In the genomic region with DNA sequence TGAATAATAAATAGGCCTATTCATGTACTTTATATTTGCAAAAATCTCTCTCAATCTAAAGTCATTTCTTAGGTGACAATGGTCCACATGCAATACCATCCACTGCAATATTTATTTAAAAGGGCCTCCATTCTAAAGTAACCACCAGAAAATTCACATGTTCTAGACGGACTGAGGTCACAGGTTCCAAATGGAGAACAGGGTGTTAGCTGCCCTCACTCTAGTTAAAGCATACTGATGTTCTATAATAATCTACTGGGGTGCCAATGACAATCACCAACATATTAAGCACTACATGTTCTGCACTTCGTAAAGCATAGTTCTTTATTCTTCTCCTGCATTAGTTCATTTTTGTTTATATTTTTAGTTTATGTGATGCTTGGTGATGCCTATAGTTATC, we compare ENCODE assay signal across 2 cellular contexts.
TF ChIP-seq lines count a peak whose summit lies in the region.

No MANE protein-coding gene starts in this region.

TF ChIP-seq in SK-N-SH, 30 proteins besides CTCF, POLR2A, EP300 and RAD21 (continued from another document):
- TF ChIP-seq, protein P1, sequence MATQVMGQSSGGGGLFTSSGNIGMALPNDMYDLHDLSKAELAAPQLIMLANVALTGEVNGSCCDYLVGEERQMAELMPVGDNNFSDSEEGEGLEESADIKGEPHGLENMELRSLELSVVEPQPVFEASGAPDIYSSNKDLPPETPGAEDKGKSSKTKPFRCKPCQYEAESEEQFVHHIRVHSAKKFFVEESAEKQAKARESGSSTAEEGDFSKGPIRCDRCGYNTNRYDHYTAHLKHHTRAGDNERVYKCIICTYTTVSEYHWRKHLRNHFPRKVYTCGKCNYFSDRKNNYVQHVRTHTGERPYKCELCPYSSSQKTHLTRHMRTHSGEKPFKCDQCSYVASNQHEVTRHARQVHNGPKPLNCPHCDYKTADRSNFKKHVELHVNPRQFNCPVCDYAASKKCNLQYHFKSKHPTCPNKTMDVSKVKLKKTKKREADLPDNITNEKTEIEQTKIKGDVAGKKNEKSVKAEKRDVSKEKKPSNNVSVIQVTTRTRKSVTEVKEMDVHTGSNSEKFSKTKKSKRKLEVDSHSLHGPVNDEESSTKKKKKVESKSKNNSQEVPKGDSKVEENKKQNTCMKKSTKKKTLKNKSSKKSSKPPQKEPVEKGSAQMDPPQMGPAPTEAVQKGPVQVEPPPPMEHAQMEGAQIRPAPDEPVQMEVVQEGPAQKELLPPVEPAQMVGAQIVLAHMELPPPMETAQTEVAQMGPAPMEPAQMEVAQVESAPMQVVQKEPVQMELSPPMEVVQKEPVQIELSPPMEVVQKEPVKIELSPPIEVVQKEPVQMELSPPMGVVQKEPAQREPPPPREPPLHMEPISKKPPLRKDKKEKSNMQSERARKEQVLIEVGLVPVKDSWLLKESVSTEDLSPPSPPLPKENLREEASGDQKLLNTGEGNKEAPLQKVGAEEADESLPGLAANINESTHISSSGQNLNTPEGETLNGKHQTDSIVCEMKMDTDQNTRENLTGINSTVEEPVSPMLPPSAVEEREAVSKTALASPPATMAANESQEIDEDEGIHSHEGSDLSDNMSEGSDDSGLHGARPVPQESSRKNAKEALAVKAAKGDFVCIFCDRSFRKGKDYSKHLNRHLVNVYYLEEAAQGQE (IDR thresholded peaks at IDR 0.05; ENCODE audit: low read depth, low read length) = no peak
- TF ChIP-seq SMC3 (IDR thresholded peaks at IDR 0.05; ENCODE audit: low read depth, low read length) (no peak), TCF12 (IDR thresholded peaks at IDR 0.05) (no peak), RFX5 (IDR thresholded peaks at IDR 0.05; ENCODE audit: low read length) (no peak), TAF1 (IDR thresholded peaks at IDR 0.05; ENCODE audit: borderline replicate concordance, low read depth, low read length) (no peak), TEAD4 (IDR thresholded peaks at IDR 0.05; ENCODE audit: borderline replicate concordance, insufficient read depth) (no peak), MXI1 (IDR thresholded peaks at IDR 0.05; ENCODE audit: low read depth, low read length) (no peak)
- TF ChIP-seq, protein P2, sequence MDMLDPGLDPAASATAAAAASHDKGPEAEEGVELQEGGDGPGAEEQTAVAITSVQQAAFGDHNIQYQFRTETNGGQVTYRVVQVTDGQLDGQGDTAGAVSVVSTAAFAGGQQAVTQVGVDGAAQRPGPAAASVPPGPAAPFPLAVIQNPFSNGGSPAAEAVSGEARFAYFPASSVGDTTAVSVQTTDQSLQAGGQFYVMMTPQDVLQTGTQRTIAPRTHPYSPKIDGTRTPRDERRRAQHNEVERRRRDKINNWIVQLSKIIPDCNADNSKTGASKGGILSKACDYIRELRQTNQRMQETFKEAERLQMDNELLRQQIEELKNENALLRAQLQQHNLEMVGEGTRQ (IDR thresholded peaks at IDR 0.05; ENCODE audit: borderline replicate concordance, low read depth, low read length) = no peak

TF ChIP-seq in SK-N-SH treated with all-trans-retinoic acid at 6 μM for 48 hours, 23 proteins besides CTCF, POLR2A, EP300 and RAD21 (continued from another document):
- TF ChIP-seq, protein P3, sequence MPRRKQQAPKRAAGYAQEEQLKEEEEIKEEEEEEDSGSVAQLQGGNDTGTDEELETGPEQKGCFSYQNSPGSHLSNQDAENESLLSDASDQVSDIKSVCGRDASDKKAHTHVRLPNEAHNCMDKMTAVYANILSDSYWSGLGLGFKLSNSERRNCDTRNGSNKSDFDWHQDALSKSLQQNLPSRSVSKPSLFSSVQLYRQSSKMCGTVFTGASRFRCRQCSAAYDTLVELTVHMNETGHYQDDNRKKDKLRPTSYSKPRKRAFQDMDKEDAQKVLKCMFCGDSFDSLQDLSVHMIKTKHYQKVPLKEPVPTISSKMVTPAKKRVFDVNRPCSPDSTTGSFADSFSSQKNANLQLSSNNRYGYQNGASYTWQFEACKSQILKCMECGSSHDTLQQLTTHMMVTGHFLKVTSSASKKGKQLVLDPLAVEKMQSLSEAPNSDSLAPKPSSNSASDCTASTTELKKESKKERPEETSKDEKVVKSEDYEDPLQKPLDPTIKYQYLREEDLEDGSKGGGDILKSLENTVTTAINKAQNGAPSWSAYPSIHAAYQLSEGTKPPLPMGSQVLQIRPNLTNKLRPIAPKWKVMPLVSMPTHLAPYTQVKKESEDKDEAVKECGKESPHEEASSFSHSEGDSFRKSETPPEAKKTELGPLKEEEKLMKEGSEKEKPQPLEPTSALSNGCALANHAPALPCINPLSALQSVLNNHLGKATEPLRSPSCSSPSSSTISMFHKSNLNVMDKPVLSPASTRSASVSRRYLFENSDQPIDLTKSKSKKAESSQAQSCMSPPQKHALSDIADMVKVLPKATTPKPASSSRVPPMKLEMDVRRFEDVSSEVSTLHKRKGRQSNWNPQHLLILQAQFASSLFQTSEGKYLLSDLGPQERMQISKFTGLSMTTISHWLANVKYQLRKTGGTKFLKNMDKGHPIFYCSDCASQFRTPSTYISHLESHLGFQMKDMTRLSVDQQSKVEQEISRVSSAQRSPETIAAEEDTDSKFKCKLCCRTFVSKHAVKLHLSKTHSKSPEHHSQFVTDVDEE (CRISPR knock-in tag; IDR thresholded peaks at IDR 0.05) = no peak
- TF ChIP-seq BACH2 (CRISPR knock-in tag; IDR thresholded peaks at IDR 0.05; ENCODE audit: borderline replicate concordance) = no peak
- TF ChIP-seq, protein P4, sequence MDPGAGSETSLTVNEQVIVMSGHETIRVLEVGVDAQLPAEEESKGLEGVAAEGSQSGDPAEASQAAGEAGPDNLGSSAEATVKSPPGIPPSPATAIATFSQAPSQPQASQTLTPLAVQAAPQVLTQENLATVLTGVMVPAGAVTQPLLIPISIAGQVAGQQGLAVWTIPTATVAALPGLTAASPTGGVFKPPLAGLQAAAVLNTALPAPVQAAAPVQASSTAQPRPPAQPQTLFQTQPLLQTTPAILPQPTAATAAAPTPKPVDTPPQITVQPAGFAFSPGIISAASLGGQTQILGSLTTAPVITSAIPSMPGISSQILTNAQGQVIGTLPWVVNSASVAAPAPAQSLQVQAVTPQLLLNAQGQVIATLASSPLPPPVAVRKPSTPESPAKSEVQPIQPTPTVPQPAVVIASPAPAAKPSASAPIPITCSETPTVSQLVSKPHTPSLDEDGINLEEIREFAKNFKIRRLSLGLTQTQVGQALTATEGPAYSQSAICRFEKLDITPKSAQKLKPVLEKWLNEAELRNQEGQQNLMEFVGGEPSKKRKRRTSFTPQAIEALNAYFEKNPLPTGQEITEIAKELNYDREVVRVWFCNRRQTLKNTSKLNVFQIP (CRISPR knock-in tag; IDR thresholded peaks at IDR 0.05; ENCODE audit: borderline replicate concordance, low read depth) = no peak
- no peak for TF ChIP-seq ARNTL (CRISPR knock-in tag; IDR thresholded peaks at IDR 0.05; ENCODE audit: borderline replicate concordance, low read depth)
- TF ChIP-seq RARB (CRISPR knock-in tag; IDR thresholded peaks at IDR 0.05) = no peak
- TF ChIP-seq ZFP3 (CRISPR knock-in tag; IDR thresholded peaks at IDR 0.05) = no peak
- no peak for TF ChIP-seq TOX (CRISPR knock-in tag; IDR thresholded peaks at IDR 0.05; ENCODE audit: borderline replicate concordance)
- no peak for TF ChIP-seq ZNF8 (CRISPR knock-in tag; IDR thresholded peaks at IDR 0.05)
